8 cellular contexts compared by ENCODE assay signal in the genomic region with DNA sequence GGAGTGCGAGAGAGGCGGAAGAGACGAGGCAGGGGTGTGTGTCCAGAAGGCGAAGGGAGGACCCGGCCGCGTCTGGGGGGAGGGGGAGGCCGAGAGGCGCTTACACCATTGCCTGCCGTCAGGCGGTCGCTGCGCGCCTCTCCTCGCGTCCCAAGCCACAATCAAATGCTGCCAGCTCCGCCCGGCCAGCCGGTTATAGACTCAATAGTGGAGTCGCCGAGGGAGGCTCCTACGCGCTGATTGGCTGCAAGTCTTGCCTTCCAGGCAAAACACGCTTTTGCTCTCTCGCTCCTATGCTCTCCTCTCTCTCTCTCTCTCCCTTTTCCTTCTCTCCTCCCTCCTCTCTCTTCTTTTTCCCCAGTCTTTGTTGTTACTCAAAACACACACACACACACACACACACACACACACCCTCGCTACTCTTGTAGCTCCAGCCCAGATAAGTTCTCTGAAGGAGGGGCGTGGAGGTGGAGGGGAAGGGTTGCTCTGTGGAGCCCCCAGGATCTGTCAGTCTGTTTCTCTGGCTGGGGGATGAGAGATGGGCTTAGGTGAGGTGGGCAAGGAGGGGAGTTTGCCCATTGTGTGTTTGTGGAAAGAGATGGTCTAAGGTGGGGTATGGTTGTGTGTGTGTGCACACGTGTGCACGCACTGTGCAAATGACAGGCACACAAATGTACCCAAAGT. TPM values are rescaled to one million over a fixed set of nuclear protein-coding genes. Genes with fewer than 3 reads are reported as not detected.
DNase-seq lines count a peak whose midpoint lies in the region; ATAC-seq and TF ChIP-seq lines count a peak whose summit lies in the region.

A gene (minus strand): TSS at position 170 of the 684 bp plus-strand sequence. CDS start 226 bp downstream, outside the sequence.

- H2AK5ac ChIP-seq in mesenchymal stem cell (ENCODE audit: low read length, severe bottlenecking): no peak within 1 kb of the TSS

- no peaks in the 10 kb centered on the region for H3K4me1 ChIP-seq in Caco-2
- peaks cover 6 to 12% of the 10 kb centered on the region in 2 experiments; a peak in 1 of 4 replicates for H3K4me1 ChIP-seq in SK-N-SH (ENCODE audit: control insufficient read depth in 1 of 2, insufficient read depth in 2 of 2, low read depth in 1 of 2, low read length in 1 of 2)
- H3K4me1 ChIP-seq in ectodermal cell (ENCODE audit: control insufficient read depth, insufficient read depth, low read length): peaks cover 17% of the 10 kb centered on the region
- H3K4me1 ChIP-seq in mesenchymal stem cell (ENCODE audit: control insufficient read depth, insufficient read depth, low read depth, low read length): peaks cover 35% of the 10 kb centered on the region
- H3K4me1 ChIP-seq in tibial artery: peaks cover 0 to 44% (median 34%) of the 10 kb centered on the region in 4 donors

- no peak within 1 kb of the TSS for H3K9ac ChIP-seq in SK-N-SH
- H3K9ac ChIP-seq in mesenchymal stem cell (ENCODE audit: low read length): peak within 1 kb of the TSS; percentile 68

- no peaks in the 10 kb centered on the region for H3K9me3 ChIP-seq in Caco-2
- H3K9me3 ChIP-seq in SK-N-SH: no peaks in the 10 kb centered on the region
- no peaks in the 10 kb centered on the region for H3K9me3 ChIP-seq in ectodermal cell (ENCODE audit: control insufficient read depth, low read length)
- no peaks in the 10 kb centered on the region for H3K9me3 ChIP-seq in mesenchymal stem cell (ENCODE audit: control insufficient read depth, low read length)
- no peaks in the 10 kb centered on the region for H3K9me3 ChIP-seq in tibial artery

- peak within 1 kb of the TSS; percentile 13 for H4K8ac ChIP-seq in mesenchymal stem cell (ENCODE audit: low read length)

- no peak for ATAC-seq in GM21825 (IDR thresholded peaks at IDR 0.05; ENCODE audit: unreplicated experiment)

- H3K27ac Mint-ChIP-seq in Caco-2 (ENCODE audit: unreplicated experiment): peak within 1 kb of the TSS; percentile 78

- TF ChIP-seq CTCF in Caco-2 (IDR thresholded peaks at IDR 0.05; ENCODE audit: insufficient read depth in 1 of 2, low read depth in 1 of 2, low read length in 1 of 2, severe bottlenecking in 1 of 2, unreplicated experiment in 1 of 2): no peak
- TF ChIP-seq CTCF in SK-N-SH (IDR thresholded peaks at IDR 0.05): no peak
- no peak for TF ChIP-seq CTCF in tibial artery (IDR thresholded peaks at IDR 0.05)

- intact Hi-C loops in Caco-2 (cut with micrococcal nuclease; ENCODE audit: unreplicated experiment) (loop anchor here (1.0 to 5.0 kb wide), 2 partner anchors 43 to 428 kb away; no protein-coding TSS in a partner anchor), tibial artery (cut with DNase I; ENCODE audit: low total_unique reads) (loop anchor here (10.0 kb wide), 1 partner anchor 430 kb away; no protein-coding TSS in a partner anchor)

- DNase-seq in Caco-2 (peak; percentile 81 to 83), SK-N-SH (peak; percentile 81), mesenchymal stem cell (peak; percentile 76), tibial artery (peak; percentile 74 to 90), KG1 (lab: John Stamatoyannopoulos, UW) (no peak)

- 5% methylated on average over 27 of the region's 29 CpGs for WGBS in SK-N-SH (ENCODE audit: low lambda C conversion rate)
- WGBS in ectodermal cell, 2 experiments: 4% methylated on average over 28 to 29 of the region's 29 CpGs
- 1% methylated on average over 28 of the region's 29 CpGs for WGBS in mesenchymal stem cell

- POLR2A ChIA-PET in Caco-2 (lab: Charles Lee): interaction anchor here (0.6 to 1.0 kb wide), 3 partner anchors 143 to 307 kb away, joined by 3 to 4 read pairs (median 3); no protein-coding TSS in a partner anchor
- POLR2A ChIA-PET in SK-N-SH (lab: Yijun Ruan, JAX): interaction anchor here (0.7 to 1.3 kb wide), 3 partner anchors 113 to 157 kb away, joined by 3 to 4 read pairs (median 3); no protein-coding TSS in a partner anchor

- TF ChIP-seq EP300 in Ishikawa (IDR thresholded peaks at IDR 0.05; ENCODE audit: borderline replicate concordance) (no peak), SK-N-SH (IDR thresholded peaks at IDR 0.05; ENCODE audit: borderline replicate concordance in 1 of 2, low read depth in 1 of 2, low read length in 1 of 2) (no peak)

- no peak within 1 kb of the TSS for H3K14ac ChIP-seq in mesenchymal stem cell (ENCODE audit: low read length in 2 of 2)

- no peak within 1 kb of the TSS for H3K18ac ChIP-seq in mesenchymal stem cell (ENCODE audit: low read depth in 1 of 2, low read length in 2 of 2)

- H3K4me1 Mint-ChIP-seq in Caco-2 (ENCODE audit: low read depth, unreplicated experiment): peaks cover 14% of the 10 kb centered on the region

- TF ChIP-seq RAD21 in Ishikawa (IDR thresholded peaks at IDR 0.05; ENCODE audit: low read depth) (peak; percentile 25), SK-N-SH (IDR thresholded peaks at IDR 0.05; ENCODE audit: low read length) (no peak)

- no peak within 1 kb of the TSS for H2BK5ac ChIP-seq in mesenchymal stem cell (ENCODE audit: low read depth, low read length, poor library complexity, severe bottlenecking)

- H3K36me3 Mint-ChIP-seq in Caco-2 (ENCODE audit: insufficient read depth, unreplicated experiment): peaks cover 7% of the 10 kb centered on the region

- peak within 1 kb of the TSS; percentile 45 for H3K4me3 ChIP-seq in Caco-2 (ENCODE audit: low read depth, low read length)
- H3K4me3 ChIP-seq in SK-N-SH (ENCODE audit: low read depth in 2 of 2, low read length in 1 of 2): peak within 1 kb of the TSS in 1 of 2 experiments; percentile 48; a peak in 1 of 4 replicates
- peak within 1 kb of the TSS; percentile 3 for H3K4me3 ChIP-seq in ectodermal cell (ENCODE audit: insufficient read depth, low read depth, low read length)
- peak within 1 kb of the TSS; percentile 28 to 77 for H3K4me3 ChIP-seq in mesenchymal stem cell (ENCODE audit: insufficient read depth in 1 of 2, low read depth in 1 of 2, low read length in 2 of 2)
- peak within 1 kb of the TSS; percentile 49 to 58 for H3K4me3 ChIP-seq in tibial artery

- no peak within 1 kb of the TSS for H2BK15ac ChIP-seq in mesenchymal stem cell (ENCODE audit: low read depth, poor library complexity, severe bottlenecking)

- H3K79me1 ChIP-seq in mesenchymal stem cell (replicated peaks; ENCODE audit: low read length, poor library complexity, severe bottlenecking): no peaks in the 10 kb centered on the region

- H3K36me3 ChIP-seq in Caco-2 (ENCODE audit: control insufficient read depth, insufficient read depth, low read length) (no peaks in the 10 kb centered on the region), SK-N-SH (replicated peaks in 1 of 2; ENCODE audit: control insufficient read depth in 1 of 2, insufficient read depth in 2 of 2, low read length in 1 of 2) (no peaks in the 10 kb centered on the region), ectodermal cell (ENCODE audit: control insufficient read depth, insufficient read depth, low read length) (no peaks in the 10 kb centered on the region), mesenchymal stem cell (ENCODE audit: control insufficient read depth in 1 of 2, insufficient read depth in 2 of 2, low read depth in 1 of 2, low read length in 2 of 2) (no peaks in the 10 kb centered on the region), tibial artery (no peaks in the 10 kb centered on the region)

- no peak within 1 kb of the TSS for H2BK120ac ChIP-seq in mesenchymal stem cell (ENCODE audit: low read depth, low read length)

- no TSS peak for BruUV-seq in Caco-2 (replicated peaks; lab: Mats Ljungman, UMichigan)

- H3K9me3 Mint-ChIP-seq in Caco-2 (ENCODE audit: unreplicated experiment): no peaks in the 10 kb centered on the region

- peak within 1 kb of the TSS; percentile 94 for H3K4me3 Mint-ChIP-seq in Caco-2 (ENCODE audit: unreplicated experiment)

- no peak within 1 kb of the TSS for H3K23ac ChIP-seq in mesenchymal stem cell (ENCODE audit: low read length in 2 of 2)

- H4K91ac ChIP-seq in mesenchymal stem cell (ENCODE audit: low read length): no peak within 1 kb of the TSS

- CTCF ChIA-PET in Caco-2 (lab: Charles Lee) (interaction anchor here (0.5 to 3.1 kb wide), 10 partner anchors 11 to 318 kb away, joined by 3 to 24 read pairs (median 6); no protein-coding TSS in a partner anchor), SK-N-SH (lab: Yijun Ruan, JAX) (interaction anchor here (0.8 to 30.0 kb wide), 17 partner anchors 11 to 428 kb away, joined by 3 to 1665 read pairs (median 36); a partner anchor contains a TSS)

- H3K27ac ChIP-seq in SK-N-SH (ENCODE audit: low read depth in 2 of 2, low read length in 1 of 2): no peak within 1 kb of the TSS
- H3K27ac ChIP-seq in ectodermal cell (ENCODE audit: insufficient read depth, low read depth, low read length, poor library complexity, severe bottlenecking): no peak within 1 kb of the TSS
- no peak within 1 kb of the TSS for H3K27ac ChIP-seq in mesenchymal stem cell (ENCODE audit: low read length, poor library complexity, severe bottlenecking)
- H3K27ac ChIP-seq in tibial artery: peak within 1 kb of the TSS; percentile 24 to 52

- no peak within 1 kb of the TSS for H3K4ac ChIP-seq in mesenchymal stem cell (ENCODE audit: low read depth in 1 of 2, low read length in 2 of 2)

- peak within 1 kb of the TSS; percentile 78 for H3K4me2 ChIP-seq in SK-N-SH
- H3K4me2 ChIP-seq in mesenchymal stem cell (ENCODE audit: low read length, poor library complexity, severe bottlenecking): peak within 1 kb of the TSS; percentile 49

- H4K20me1 ChIP-seq in SK-N-SH (ENCODE audit: insufficient read depth): no peaks in the 10 kb centered on the region; the same call in 1 of the 2 replicates

- H2AFZ ChIP-seq in SK-N-SH (ENCODE audit: low read depth) (0 out of 2 replicates have a peak within 1 kb of the TSS, but pooled peaks have one; percentile 8), mesenchymal stem cell (ENCODE audit: low read depth, low read length) (peak within 1 kb of the TSS; percentile 15)

- H2BK12ac ChIP-seq in mesenchymal stem cell (ENCODE audit: low read length in 2 of 2): no peak within 1 kb of the TSS

- H3K9me2 ChIP-seq in SK-N-SH: no peaks in the 10 kb centered on the region

- H3F3A ChIP-seq in SK-N-SH (replicated peaks; ENCODE audit: insufficient read depth): peaks cover 13% of the 10 kb centered on the region

- H3K27me3 ChIP-seq in Caco-2 (replicated peaks; ENCODE audit: control insufficient read depth, insufficient read depth, low read length) (no peaks in the 10 kb centered on the region), SK-N-SH (ENCODE audit: insufficient read depth) (peaks cover 79% of the 10 kb centered on the region), ectodermal cell (ENCODE audit: control insufficient read depth, insufficient read depth, low read length, poor library complexity, severe bottlenecking) (peaks cover 81% of the 10 kb centered on the region), mesenchymal stem cell (ENCODE audit: control insufficient read depth in 1 of 2, insufficient read depth in 1 of 2, low read length in 2 of 2) (peaks cover 69 to 78% of the 10 kb centered on the region in 2 experiments), tibial artery (peaks cover 4 to 83% of the 10 kb centered on the region in 2 donors)

- H3K27me3 Mint-ChIP-seq in Caco-2 (ENCODE audit: insufficient read depth, unreplicated experiment): peaks cover 5% of the 10 kb centered on the region

- H3K79me2 ChIP-seq in SK-N-SH (ENCODE audit: insufficient read depth): no peaks in the 10 kb centered on the region

RNA-seq across cellular contexts. Expression of the gene that starts here (rescaled TPM):
- 3.9 and 4.9 TPM in 2 replicates for total RNA-seq in Caco-2 (2022)
- polyA plus RNA-seq in SK-N-SH (2012; rRNA removed): not detected in 2 replicates
- polyA plus RNA-seq in SK-N-SH (2012; cell fraction: cytosol; rRNA removed): not detected in 2 replicates
- not detected in 2 replicates for polyA plus RNA-seq in SK-N-SH (2012; cell fraction: nucleus; rRNA removed)
- polyA plus RNA-seq in ectodermal cell (2013, experiment 1 of 4): 1.6 TPM
- polyA plus RNA-seq in ectodermal cell (2013, experiment 2 of 4): 1.8 TPM
- polyA plus RNA-seq in ectodermal cell (2013, experiment 3 of 4): 2.2 TPM
- polyA plus RNA-seq in ectodermal cell (2013, experiment 4 of 4): 1.7 TPM
- 0.01 TPM for polyA plus RNA-seq in mesenchymal stem cell (2013, experiment 1 of 2)
- not detected for polyA plus RNA-seq in mesenchymal stem cell (2013, experiment 2 of 2)

Comparison
In these comparisons a context has a peak if more than half of its experiments do, and no peak if none do; other contexts are left out.
1. Peak in DNase-seq and H3K4me2 ChIP-seq in SK-N-SH; RNA of the gene not detected or under 1 TPM.
2. H3K27ac ChIP-seq: peak in tibial artery (2 of 2); none in SK-N-SH (0 of 2), ectodermal cell (single experiment) and mesenchymal stem cell (single experiment).